In genomic region chr17:35891273-35891672, GRCh38 we compare ENCODE assay signal across 25 cellular contexts. TPM values are rescaled to one million over a fixed set of nuclear protein-coding genes. Genes with fewer than 3 reads are reported as not detected.
DNase-seq lines count a peak whose midpoint lies in the region; ATAC-seq and TF ChIP-seq lines count a peak whose summit lies in the region.
"Had no signal": no experiment of that assay in that cellular context is flagged by ENCODE, and none has a peak within 500 bp of the region (broad histone marks: within the 10 kb centered on the region; RNA-seq: fewer than 3 reads in every experiment).

No MANE protein-coding gene starts in this region.

- TF ChIP-seq CTCF in mammary epithelial cell (conservative IDR thresholded peaks at IDR 0.05 in 1 of 2, IDR thresholded peaks at IDR 0.05 in 1 of 2; ENCODE audit: extremely low read depth in 1 of 2, insufficient read depth in 1 of 2, low read depth in 1 of 2, low read length in 2 of 2) (no peak), mesothelial cell of epicardium (IDR thresholded peaks at IDR 0.05; ENCODE audit: unreplicated experiment) (no peak), heart left ventricle (IDR thresholded peaks at IDR 0.05) (no peak)
- TF ChIP-seq CTCF in activated CD8-positive, alpha-beta T cell treated with anti-CD3 and anti-CD28 coated beads for 36 hours (IDR thresholded peaks at IDR 0.05) = no peak

- DNase-seq in T47D (ENCODE audit: low read depth in 1 of 2, low spot score in 1 of 2) (peak; percentile 28 to 67), mammary epithelial cell (no peak), mesothelial cell of epicardium (ENCODE audit: low spot score in 2 of 2, unreplicated experiment in 2 of 2) (no peak), heart left ventricle (no peak), RKO (ENCODE audit: low spot score) (no peak), putamen (ENCODE audit: low spot score) (no peak)
- no peak for DNase-seq in activated CD8-positive, alpha-beta T cell treated with anti-CD3 and anti-CD28 coated beads for 36 hours
- DNase-seq: activated CD4-positive, alpha-beta T cell treated with anti-CD3 and anti-CD28 coated beads, Interleukin-2, amount 50 U/mL, for 4 hours; cerebellar nuclear complex; dorsolateral prefrontal cortex; mesenchymal stem cell; NCI-H526; retina; WERI-Rb-1 had no signal

- no TSS peak for BruUV-seq in mammary epithelial cell (replicated peaks; lab: Mats Ljungman, UMichigan)

- in situ Hi-C loops in T47D (cut with HindIII; ENCODE audit: low pct_unique_long_range_greater_than_20kb, low sequenced_read_pairs) (no loop called here), mammary epithelial cell (cut with MboI; ENCODE audit: low sequenced_read_pairs in 2 of 2) (no loop called here)

- H3K36me3 Mint-ChIP-seq in activated CD8-positive, alpha-beta T cell treated with anti-CD3 and anti-CD28 coated beads for 36 hours (ENCODE audit: low read depth) = no peaks in the 10 kb centered on the region
- no peaks in the 10 kb centered on the region for H3K36me3 Mint-ChIP-seq in mesothelial cell of epicardium
- H3K36me3 Mint-ChIP-seq: activated naive CD4-positive, alpha-beta T cell treated with anti-CD3 and anti-CD28 coated beads, Interleukin-2, amount 50 U/mL, for 24 hours had no signal

- CTCF ChIA-PET in mammary epithelial cell (lab: Charles Lee; ENCODE audit: low non-redundant PET) = no interaction called here
- CTCF ChIA-PET in activated CD8-positive, alpha-beta T cell treated with anti-CD3 and anti-CD28 coated beads for 36 hours (lab: Charles Lee) = interaction anchor here (0.7 to 2.0 kb wide), 4 partner anchors 40 to 181 kb away, joined by 3 to 6 read pairs (median 3); no protein-coding TSS in a partner anchor

- H3K4me1 Mint-ChIP-seq in activated CD8-positive, alpha-beta T cell treated with anti-CD3 and anti-CD28 coated beads for 36 hours (ENCODE audit: low read depth) = peaks cover 70% of the 10 kb centered on the region
- peaks cover 31% of the 10 kb centered on the region for H3K4me1 Mint-ChIP-seq in mesothelial cell of epicardium

- intact Hi-C loops in mammary epithelial cell (cut with micrococcal nuclease) = no loop called here
- intact Hi-C loops in activated CD8-positive, alpha-beta T cell treated with anti-CD3 and anti-CD28 coated beads for 36 hours (cut with micrococcal nuclease) = loop anchor here (10.0 kb wide), 1 partner anchor 204 kb away; the partner anchor contains the start of gene CCL3
- intact Hi-C loops in heart left ventricle (cut with DNase I) = loop anchor here in 1 of 10 donors (10.0 kb wide), 1 partner anchor 64 kb away; no protein-coding TSS in a partner anchor

- H3K9me3 ChIP-seq in mammary epithelial cell (replicated peaks; ENCODE audit: insufficient read depth, low read length) (no peaks in the 10 kb centered on the region), heart left ventricle (no peaks in the 10 kb centered on the region)
- H3K9me3 ChIP-seq: HAP-1, testis had no signal

- no peak for ATAC-seq in activated CD8-positive, alpha-beta T cell treated with anti-CD3 and anti-CD28 coated beads for 36 hours
- ATAC-seq in heart left ventricle = no peak

- no peak for TF ChIP-seq POLR2A in heart left ventricle (IDR thresholded peaks at IDR 0.05)

- no peak overlapping the region for H2AFZ ChIP-seq in mammary epithelial cell (ENCODE audit: low read depth, low read length)

- dilution Hi-C loops in mammary epithelial cell (cut with HindIII; ENCODE audit: low sequenced_read_pairs) = no loop called here

- POLR2A ChIA-PET in activated CD8-positive, alpha-beta T cell treated with anti-CD3 and anti-CD28 coated beads for 36 hours (lab: Charles Lee) = interaction anchor here (0.8 to 17.7 kb wide), 4 partner anchors 8 to 28 kb away, joined by 3 to 239 read pairs (median 7); partner anchors contain the start of gene CCL5

- no peak overlapping the region for H3K27ac ChIP-seq in mammary epithelial cell (ENCODE audit: insufficient read depth, low read depth, low read length)
- H3K27ac ChIP-seq in heart left ventricle = peak overlapping the region in 1 of 12 donors; percentile 77
- H3K27ac ChIP-seq: C4-2B, dorsolateral prefrontal cortex, epithelial cell of prostate, testis, WERI-Rb-1 had no signal

- WGBS in mammary epithelial cell (ENCODE audit: low coverage, missing lambda C conversion rate) = 89% methylated on average over 1 of the region's 4 CpGs
- WGBS in heart left ventricle, 4 donors = 86 to 90% (median 88%) methylated on average over 4 of the region's 4 CpGs

- no peak overlapping the region for H3K4me3 Mint-ChIP-seq in activated CD8-positive, alpha-beta T cell treated with anti-CD3 and anti-CD28 coated beads for 36 hours
- H3K4me3 Mint-ChIP-seq in mesothelial cell of epicardium = no peak overlapping the region
- H3K4me3 Mint-ChIP-seq: activated naive CD4-positive, alpha-beta T cell treated with anti-CD3 and anti-CD28 coated beads, Interleukin-2, amount 50 U/mL, for 24 hours had no signal

- no peaks in the 10 kb centered on the region for H3K27me3 Mint-ChIP-seq in activated CD8-positive, alpha-beta T cell treated with anti-CD3 and anti-CD28 coated beads for 36 hours
- no peaks in the 10 kb centered on the region for H3K27me3 Mint-ChIP-seq in mesothelial cell of epicardium (ENCODE audit: low read depth)
- H3K27me3 Mint-ChIP-seq: activated naive CD4-positive, alpha-beta T cell treated with anti-CD3 and anti-CD28 coated beads, Interleukin-2, amount 50 U/mL, for 24 hours had no signal

- H3K79me2 ChIP-seq in mammary epithelial cell (ENCODE audit: insufficient read depth, low read length) = no peaks in the 10 kb centered on the region

- no peaks in the 10 kb centered on the region for H3K4me1 ChIP-seq in mammary epithelial cell (ENCODE audit: insufficient read depth, low read length)
- H3K4me1 ChIP-seq in heart left ventricle = peaks cover 0 to 48% (median 0%) of the 10 kb centered on the region in 12 donors
- H3K4me1 ChIP-seq: testis had no signal

- H3K27me3 ChIP-seq in mammary epithelial cell (ENCODE audit: insufficient read depth, low read length) (no peaks in the 10 kb centered on the region), heart left ventricle (peaks cover 0 to 10% (median 0%) of the 10 kb centered on the region in 9 donors)
- H3K27me3 ChIP-seq: testis had no signal

- H3K4me3 ChIP-seq in mammary epithelial cell (replicated peaks in 1 of 3; ENCODE audit: insufficient read depth in 1 of 3, low read depth in 2 of 3, low read length in 3 of 3) (no peak overlapping the region), heart left ventricle (no peak overlapping the region)
- H3K4me3 ChIP-seq: dorsolateral prefrontal cortex, HAP-1, smooth muscle cell, testis had no signal

- no peak overlapping the region for H3K4me2 ChIP-seq in mammary epithelial cell (ENCODE audit: insufficient read depth, low read depth, low read length)
- H3K4me2 ChIP-seq: smooth muscle cell had no signal

- no peaks in the 10 kb centered on the region for H3K36me3 ChIP-seq in mammary epithelial cell (ENCODE audit: insufficient read depth, low read length)
- H3K36me3 ChIP-seq in heart left ventricle = no peaks in the 10 kb centered on the region
- H3K36me3 ChIP-seq: HAP-1, WERI-Rb-1 had no signal

- H3K27ac Mint-ChIP-seq in activated CD8-positive, alpha-beta T cell treated with anti-CD3 and anti-CD28 coated beads for 36 hours = peak overlapping the region; percentile 86
- peak overlapping the region; percentile 71 for H3K27ac Mint-ChIP-seq in mesothelial cell of epicardium

- H3K9ac ChIP-seq in mammary epithelial cell (ENCODE audit: insufficient read depth, low read length) = no peak overlapping the region

- no peaks in the 10 kb centered on the region for H3K9me3 Mint-ChIP-seq in activated CD8-positive, alpha-beta T cell treated with anti-CD3 and anti-CD28 coated beads for 36 hours
- no peaks in the 10 kb centered on the region for H3K9me3 Mint-ChIP-seq in mesothelial cell of epicardium
- H3K9me3 Mint-ChIP-seq: activated naive CD4-positive, alpha-beta T cell treated with anti-CD3 and anti-CD28 coated beads, Interleukin-2, amount 50 U/mL, for 24 hours had no signal

- H4K20me1 ChIP-seq in mammary epithelial cell (ENCODE audit: insufficient read depth, low read length) = no peaks in the 10 kb centered on the region

RNA-seq across cellular contexts. Expression of gene CCL5, which starts 11.1 kb away (rescaled TPM):
- total RNA-seq in mammary epithelial cell = not detected
- polyA plus RNA-seq in mammary epithelial cell = 0.07 TPM
- polyA minus RNA-seq in mammary epithelial cell = not detected
- 100 to 1,000 TPM; 156 to 158 TPM for total RNA-seq in activated CD8-positive, alpha-beta T cell treated with anti-CD3 and anti-CD28 coated beads for 36 hours
- total RNA-seq in mesothelial cell of epicardium = not detected in 3 replicates
- 10 to 100 TPM in 2 of 9 donors, 1 to 10 TPM in 4, under 1 TPM in 2, not detected in 1; 0.46 to 23.7 (median 1.5) TPM for total RNA-seq in heart left ventricle
- 1 to 10 TPM in 1 of 2 donors, under 1 TPM in 1; 0.78 to 1.4 TPM for polyA plus RNA-seq in heart left ventricle
- polyA plus RNA-seq: smooth muscle cell had no signal

RNA-seq across cellular contexts. Expression of gene HEATR9, which starts 22.6 kb away (rescaled TPM):
- total RNA-seq in mammary epithelial cell (not detected), mesothelial cell of epicardium (not detected in 3 replicates), heart left ventricle (under 1 TPM in 2 of 9 donors, not detected in 7; 0.11 TPM)
- polyA plus RNA-seq in mammary epithelial cell (not detected), heart left ventricle (not detected)
- not detected for polyA minus RNA-seq in mammary epithelial cell
- under 1 TPM; 0.38 to 0.70 TPM for total RNA-seq in activated CD8-positive, alpha-beta T cell treated with anti-CD3 and anti-CD28 coated beads for 36 hours
- total RNA-seq: LHCN-M2, myocyte, osteoblast, RPMI7951, SK-MEL-5, smooth muscle cell had no signal
- polyA plus RNA-seq: smooth muscle cell had no signal

RNA-seq across cellular contexts. Expression of gene RDM1, which starts 39.3 kb away (rescaled TPM):
- total RNA-seq in mammary epithelial cell (under 1 TPM; 0.50 to 0.96 TPM), mesothelial cell of epicardium (2.1 to 3.5 TPM (median 3.4 TPM) in 3 replicates), heart left ventricle (under 1 TPM in 1 of 9 donors, not detected in 8; 0.48 TPM)
- polyA plus RNA-seq in mammary epithelial cell (2.1 TPM), heart left ventricle (not detected)
- not detected for polyA minus RNA-seq in mammary epithelial cell
- total RNA-seq in activated CD8-positive, alpha-beta T cell treated with anti-CD3 and anti-CD28 coated beads for 36 hours = 10 to 100 TPM; 12.6 to 16.0 TPM
- total RNA-seq: myocyte, smooth muscle cell had no signal

RNA-seq across cellular contexts. Expression of gene LYZL6, which starts 52.2 kb away (rescaled TPM):
- total RNA-seq in mammary epithelial cell = not detected
- not detected for polyA plus RNA-seq in mammary epithelial cell
- polyA minus RNA-seq in mammary epithelial cell = not detected
- total RNA-seq in activated CD8-positive, alpha-beta T cell treated with anti-CD3 and anti-CD28 coated beads for 36 hours = not detected
- total RNA-seq in mesothelial cell of epicardium = not detected in 3 replicates
- total RNA-seq in heart left ventricle = not detected
- not detected for polyA plus RNA-seq in heart left ventricle
- total RNA-seq: dorsolateral prefrontal cortex, LHCN-M2, myocyte, osteoblast, RPMI7951, SK-MEL-5, smooth muscle cell had no signal
- polyA plus RNA-seq: smooth muscle cell had no signal

Comparison
In these comparisons a context has a peak if more than half of its experiments do, and no peak if none do; other contexts are left out.
1. DNase-seq: peak in T47D (2 of 2); none in mammary epithelial cell (single experiment), activated CD8-positive, alpha-beta T cell treated with anti-CD3 and anti-CD28 coated beads for 36 hours (single experiment), mesothelial cell of epicardium (0 of 2), heart left ventricle (0 of 5), RKO (single experiment) and putamen (single experiment).
2. RNA of gene CCL5, which starts 11.1 kb away (total RNA-seq): 156 to 158 TPM in activated CD8-positive, alpha-beta T cell treated with anti-CD3 and anti-CD28 coated beads for 36 hours; 0.46 to 23.7 TPM in heart left ventricle, not detected in mammary epithelial cell and not detected in mesothelial cell of epicardium; every median in the first group is over 4 times any median in the second.